ENCODE assay signal across 12 cellular contexts in genomic region chr20:45956326-45956725, GRCh38. TPM values are rescaled to one million over a fixed set of nuclear protein-coding genes. Genes with fewer than 3 reads are reported as not detected.
DNase-seq lines count a peak whose midpoint lies in the region; ATAC-seq, FAIRE-seq and TF ChIP-seq lines count a peak whose summit lies in the region.
"Not testable (repeated sequence)": the region's sequence is repeated elsewhere in the genome, so short reads cannot be mapped to it uniquely, and the experiment has no call there.
"Had no signal": no experiment of that assay in that cellular context is flagged by ENCODE, and none has a peak within 500 bp of the region (broad histone marks: within the 10 kb centered on the region; RNA-seq: fewer than 3 reads in every experiment).

No MANE protein-coding gene starts in this region.

- not testable (repeated sequence) for H4K20me1 ChIP-seq in PC-9 (ENCODE audit: insufficient read depth)

- H3K4me3 ChIP-seq in PC-9, ascending aorta, right lobe of liver, pancreas, spleen: not testable (repeated sequence)

- TSS peak; percentile 10 for BruUV-seq in PC-9 (replicated peaks; lab: Mats Ljungman, UMichigan)

- peaks cover 20% of the 10 kb centered on the region for H3K36me3 Mint-ChIP-seq in neural crest cell (ENCODE audit: low read depth)

- not testable (repeated sequence) for H3K27me3 ChIP-seq in PC-9 (ENCODE audit: insufficient read depth, low read depth); ascending aorta; right lobe of liver; pancreas; spleen (replicated peaks in 1 of 7)

- not testable (repeated sequence) for H3K79me2 ChIP-seq in PC-9 (ENCODE audit: low read depth)

- FAIRE-seq in pancreas (lab: Jason Lieb, UNC): not testable (repeated sequence)

- not testable (repeated sequence) for H3K9me3 Mint-ChIP-seq in neural crest cell

- peak overlapping the region; percentile 50 for H3K27ac Mint-ChIP-seq in neural crest cell (ENCODE audit: unreplicated experiment)

- WGBS in right lobe of liver (ENCODE audit: insufficient coverage, low coverage, low lambda C conversion rate, missing lambda C conversion rate): 93% methylated on average over 10 of the region's 10 CpGs
- 92 to 96% methylated on average over 10 of the region's 10 CpGs for WGBS in pancreas, 2 donors
- WGBS in spleen, 5 donors: 89 to 97% (median 94%) methylated on average over 10 of the region's 10 CpGs

- not testable (repeated sequence) for H3K4me1 ChIP-seq in PC-9 (replicated peaks; ENCODE audit: insufficient read depth); ascending aorta; right lobe of liver; pancreas; spleen

- not testable (repeated sequence) for TF ChIP-seq CTCF in PC-9 (conservative IDR thresholded peaks at IDR 0.05); ascending aorta (IDR thresholded peaks at IDR 0.05); right lobe of liver (IDR thresholded peaks at IDR 0.05); neural crest cell (conservative IDR thresholded peaks at IDR 0.05); pancreas (IDR thresholded peaks at IDR 0.05); spleen (IDR thresholded peaks at IDR 0.05 in 8 of 11, conservative IDR thresholded peaks at IDR 0.05 in 3 of 11)

- not testable (repeated sequence) for H3K9me2 ChIP-seq in PC-9 (ENCODE audit: insufficient read depth)

- H3K36me3 ChIP-seq in PC-9 (ENCODE audit: low read depth) (peaks cover 15% of the 10 kb centered on the region; the same call in 1 of the 2 replicates), ascending aorta (peaks cover 75 to 81% of the 10 kb centered on the region in 2 donors), right lobe of liver (peaks cover 0 to 75% (median 31%) of the 10 kb centered on the region in 4 donors), pancreas (peaks cover 0 to 54% (median 32%) of the 10 kb centered on the region in 3 donors), spleen (peaks cover 15 to 97% (median 82%) of the 10 kb centered on the region in 6 donors)

- H3F3A ChIP-seq in PC-9 (ENCODE audit: insufficient read depth, low read depth): not testable (repeated sequence)

- intact Hi-C loops in PC-9 (cut with micrococcal nuclease; ENCODE audit: unreplicated experiment); ascending aorta (cut with DNase I); Right ventricle myocardium superior (cut with DNase I); pancreas (cut with DNase I); spleen (cut with DNase I; ENCODE audit: low total_unique reads): not testable (repeated sequence)
- intact Hi-C loops in right lobe of liver (cut with DNase I): loop anchor here in 1 of 2 donors (10.0 kb wide), 1 partner anchor 142 kb away; the partner anchor contains the start of gene UBE2C

- CTCF ChIA-PET in PC-9 (lab: Charles Lee): not testable (repeated sequence)

- not testable (repeated sequence) for H2AFZ ChIP-seq in PC-9

- H3K4me1 Mint-ChIP-seq in neural crest cell: not testable (repeated sequence)

- not testable (repeated sequence) for H3K27ac ChIP-seq in PC-9, ascending aorta, right lobe of liver, pancreas, spleen

- not testable (repeated sequence) for H3K4me3 Mint-ChIP-seq in neural crest cell

- not testable (repeated sequence) for H3K27me3 Mint-ChIP-seq in neural crest cell (ENCODE audit: low read depth)

- not testable (repeated sequence) for TF ChIP-seq POLR2A in right lobe of liver (IDR thresholded peaks at IDR 0.05); spleen (IDR thresholded peaks at IDR 0.05)

- not testable (repeated sequence) for H3K9me3 ChIP-seq in PC-9 (ENCODE audit: insufficient read depth, low read depth); ascending aorta; right lobe of liver; pancreas; spleen

- DNase-seq in PC-9; neural crest cell (ENCODE audit: low read depth, low spot score): not testable (repeated sequence)
- DNase-seq in activated effector memory CD4-positive, alpha-beta T cell treated with anti-CD3 and anti-CD28 coated beads, Interleukin-2, amount 50 U/mL, for 16 hours: peak; percentile 24
- DNase-seq in ascending aorta (ENCODE audit: low spot score in 2 of 2): peak; percentile 2 to 40
- peak; percentile 23 for DNase-seq in Right ventricle myocardium superior
- DNase-seq in right lobe of liver: peak in 2 of 3 donors; percentile 11 to 23
- peak in 4 of 6 donors; percentile 1 to 9 (median 4) for DNase-seq in pancreas
- peak; percentile 13 for DNase-seq in spleen

- not testable (repeated sequence) for H3K4me2 ChIP-seq in PC-9

- ATAC-seq in Right ventricle myocardium superior (ENCODE audit: poor library complexity); right lobe of liver; pancreas: not testable (repeated sequence)

- POLR2A ChIA-PET in PC-9 (lab: Charles Lee; ENCODE audit: unreplicated experiment): not testable (repeated sequence)

RNA-seq across cellular contexts. Expression of gene ZNF335, which starts 15.7 kb away (rescaled TPM):
- total RNA-seq in PC-9 (2021): 14.1 and 16.3 TPM in 2 replicates
- total RNA-seq in ascending aorta: 27.8 TPM
- total RNA-seq in Right ventricle myocardium superior: 7.6 TPM
- 1 to 10 TPM; 6.5 to 9.3 (median 7.8) TPM for total RNA-seq in right lobe of liver
- 24.8 and 24.9 TPM in 2 replicates for total RNA-seq in neural crest cell
- 10 to 100 TPM in 2 of 6 donors, 1 to 10 TPM in 4; 7.4 to 11.0 (median 7.5) TPM for total RNA-seq in pancreas
- polyA plus RNA-seq in pancreas: 10 to 100 TPM; 24.4 to 27.4 TPM
- total RNA-seq in spleen: 10 to 100 TPM; 25.9 to 46.3 (median 33.8) TPM
- polyA plus RNA-seq in spleen: 10 to 100 TPM in 2 of 3 donors, 1 to 10 TPM in 1; 8.2 to 17.9 (median 17.8) TPM

RNA-seq across cellular contexts. Expression of gene PCIF1, which starts 21.8 kb away (rescaled TPM):
- total RNA-seq in PC-9 (2021) (35.3 and 35.6 TPM in 2 replicates), ascending aorta (45.7 TPM), Right ventricle myocardium superior (21.8 TPM), right lobe of liver (10 to 100 TPM in 2 of 6 experiments, 1 to 10 TPM in 4; 7.8 to 12.1 (median 9.5) TPM), neural crest cell (36.4 and 36.5 TPM in 2 replicates), pancreas (10 to 100 TPM; 13.3 to 19.2 (median 17.7) TPM), spleen (10 to 100 TPM; 41.2 to 61.9 (median 52.4) TPM)
- polyA plus RNA-seq in pancreas (10 to 100 TPM; 22.9 to 34.9 TPM), spleen (10 to 100 TPM; 25.1 to 33.8 (median 31.0) TPM)

RNA-seq across cellular contexts. Expression of gene PLTP, which starts 44.4 kb away (rescaled TPM):
- total RNA-seq in PC-9 (2021) (113 and 127 TPM in 2 replicates), ascending aorta (909 TPM), Right ventricle myocardium superior (118 TPM), right lobe of liver (10 to 100 TPM in 5 of 6 experiments, 1 to 10 TPM in 1; 9.6 to 70.2 (median 35.6) TPM), neural crest cell (56.6 and 61.0 TPM in 2 replicates), pancreas (100 to 1,000 TPM in 2 of 6 donors, 10 to 100 TPM in 4; 70.4 to 158 (median 95.1) TPM), spleen (100 to 1,000 TPM in 2 of 7 donors, 10 to 100 TPM in 5; 19.2 to 430 (median 46.7) TPM)
- polyA plus RNA-seq in pancreas (10 to 100 TPM; 35.5 to 56.8 TPM), spleen (10 to 100 TPM in 2 of 3 donors, 1 to 10 TPM in 1; 7.5 to 58.2 (median 16.7) TPM)
- total RNA-seq: CD8-positive, alpha-beta T cell had no signal

RNA-seq across cellular contexts. Expression of gene MMP9, which starts 52.4 kb away (rescaled TPM):
- total RNA-seq in PC-9 (2021): not detected in 2 replicates
- total RNA-seq in ascending aorta: not detected
- total RNA-seq in Right ventricle myocardium superior: 0.48 TPM
- total RNA-seq in right lobe of liver: 1 to 10 TPM in 4 of 6 experiments, under 1 TPM in 2; 0.61 to 2.4 (median 1.3) TPM
- not detected in 2 replicates for total RNA-seq in neural crest cell
- 1 to 10 TPM in 1 of 6 donors, under 1 TPM in 4, not detected in 1; 0.19 to 1.3 (median 0.29) TPM for total RNA-seq in pancreas
- polyA plus RNA-seq in pancreas: under 1 TPM; 0.19 to 0.21 TPM
- total RNA-seq in spleen: 100 to 1,000 TPM in 5 of 7 donors, 10 to 100 TPM in 2; 75.2 to 295 (median 168) TPM
- 10 to 100 TPM; 33.3 to 49.7 (median 37.1) TPM for polyA plus RNA-seq in spleen
- total RNA-seq: HFFc6 had no signal
- polyA plus RNA-seq: AG04450; CD4-positive, CD25-positive, alpha-beta regulatory T cell had no signal
